ENCODE assay signal across 16 cellular contexts in genomic region chr9:94610181-94610591, GRCh38. TPM values are rescaled to one million over a fixed set of nuclear protein-coding genes. Genes with fewer than 3 reads are reported as not detected.
A peak's percentile ranks its signal among the peaks of the same experiment; 100 is the strongest.
DNase-seq lines count a peak whose midpoint lies in the region; ATAC-seq and TF ChIP-seq lines count a peak whose summit lies in the region.
"Had no signal": no experiment of that assay in that cellular context is flagged by ENCODE, and none has a peak within 500 bp of the region (broad histone marks: within the 10 kb centered on the region; RNA-seq: fewer than 3 reads in every experiment).

No MANE protein-coding gene starts in this region.

- H4K20me1 ChIP-seq in SK-N-SH (ENCODE audit: insufficient read depth) (no peaks in the 10 kb centered on the region), hepatocyte (ENCODE audit: insufficient read depth, poor library complexity, severe bottlenecking) (no peaks in the 10 kb centered on the region)

- H3K27ac Mint-ChIP-seq in type B pancreatic cell: peak overlapping the region; percentile 38

- H3K4me2 ChIP-seq in SK-N-SH: no peak overlapping the region
- no peak overlapping the region for H3K4me2 ChIP-seq in hepatocyte
- H3K4me2 ChIP-seq: PC-9 had no signal

- H3K9me3 Mint-ChIP-seq in type B pancreatic cell: no peaks in the 10 kb centered on the region

- H3K4me1 ChIP-seq in SK-N-SH (ENCODE audit: control insufficient read depth in 1 of 2, insufficient read depth in 2 of 2, low read depth in 1 of 2, low read length in 1 of 2) (peaks cover 0 to 45% of the 10 kb centered on the region in 2 experiments; a peak in 1 of 4 replicates), hepatocyte (ENCODE audit: insufficient read depth) (peaks cover 21% of the 10 kb centered on the region)

- TF ChIP-seq CTCF in SK-N-SH (IDR thresholded peaks at IDR 0.05) (no peak), hepatocyte (IDR thresholded peaks at IDR 0.05; ENCODE audit: poor library complexity) (no peak), type B pancreatic cell (conservative IDR thresholded peaks at IDR 0.05) (no peak)

- H3K36me3 ChIP-seq in SK-N-SH (replicated peaks in 1 of 2; ENCODE audit: control insufficient read depth in 1 of 2, insufficient read depth in 2 of 2, low read length in 1 of 2): no peaks in the 10 kb centered on the region
- H3K36me3 ChIP-seq in hepatocyte (replicated peaks; ENCODE audit: insufficient read depth, low read depth): no peaks in the 10 kb centered on the region

- 16% methylated on average over 6 of the region's 6 CpGs for WGBS in SK-N-SH (ENCODE audit: low lambda C conversion rate)
- WGBS in hepatocyte (ENCODE audit: low lambda C conversion rate, missing lambda C conversion rate): 53% methylated on average over 6 of the region's 6 CpGs

- peak; percentile 48 for TF ChIP-seq RAD21 in SK-N-SH (IDR thresholded peaks at IDR 0.05; ENCODE audit: low read length)

- DNase-seq in NCI-H82 (lab: John Stamatoyannopoulos, UW) (peak; percentile 61), SK-N-SH (peak; percentile 86), hepatocyte (ENCODE audit: low spot score) (no peak), type B pancreatic cell (ENCODE audit: extremely low spot score, unreplicated experiment) (no peak)
- no peak for DNase-seq in activated naive CD4-positive, alpha-beta T cell treated with anti-CD3 and anti-CD28 coated beads, Interleukin-2, amount 50 U/mL, for 16 hours
- DNase-seq: DMS79, KG1, MV-4-11, NCI-H187 treated with DMSO at 0.1 percent for 48 hours, NCI-H2227 treated with DMSO at 0.1 percent for 48 hours, NCI-H510A treated with DMSO at 0.1 percent for 48 hours, NCI-H774, PC-9 had no signal

- no peak for ATAC-seq in HG03135 (IDR thresholded peaks at IDR 0.05; ENCODE audit: unreplicated experiment)
- no peak for ATAC-seq in HG03045 (IDR thresholded peaks at IDR 0.05; ENCODE audit: unreplicated experiment)

- H3F3A ChIP-seq in SK-N-SH (replicated peaks; ENCODE audit: insufficient read depth): no peaks in the 10 kb centered on the region

- H3K36me3 Mint-ChIP-seq in type B pancreatic cell: no peaks in the 10 kb centered on the region

- H3K79me2 ChIP-seq in SK-N-SH (ENCODE audit: insufficient read depth) (no peaks in the 10 kb centered on the region), hepatocyte (no peaks in the 10 kb centered on the region)

- POLR2A ChIA-PET in SK-N-SH (lab: Yijun Ruan, JAX): interaction anchor here (0.6 to 1.2 kb wide), 3 partner anchors 22 to 307 kb away, joined by 3 to 4 read pairs (median 3); no protein-coding TSS in a partner anchor

- H3K4me3 Mint-ChIP-seq in type B pancreatic cell: peak overlapping the region; percentile 70

- H3K9me2 ChIP-seq in SK-N-SH (no peaks in the 10 kb centered on the region), hepatocyte (replicated peaks; ENCODE audit: insufficient read depth) (no peaks in the 10 kb centered on the region)

- H3K4me3 ChIP-seq in SK-N-SH (ENCODE audit: low read depth in 2 of 2, low read length in 1 of 2) (no peak overlapping the region), hepatocyte (no peak overlapping the region)
- H3K4me3 ChIP-seq: PC-9 had no signal

- peaks cover 4% of the 10 kb centered on the region; the same call in 1 of the 2 replicates for H3K27me3 ChIP-seq in SK-N-SH (ENCODE audit: insufficient read depth)
- no peaks in the 10 kb centered on the region for H3K27me3 ChIP-seq in hepatocyte

- H3K27ac ChIP-seq in SK-N-SH (ENCODE audit: low read depth in 2 of 2, low read length in 1 of 2) (peak overlapping the region in 1 of 2 experiments; percentile 97; a peak in 2 of 4 replicates), hepatocyte (peak overlapping the region; percentile 83)
- H3K27ac ChIP-seq: C4-2B, PC-9 had no signal

- TF ChIP-seq EP300 in SK-N-SH (IDR thresholded peaks at IDR 0.05; ENCODE audit: borderline replicate concordance in 1 of 2, low read depth in 1 of 2, low read length in 1 of 2): peak in 1 of 2 experiments; percentile 99; a peak in 2 of 4 replicates

- CTCF ChIA-PET in SK-N-SH (lab: Yijun Ruan, JAX): interaction anchor here (1.0 to 1.4 kb wide), 4 partner anchors 58 to 522 kb away, joined by 3 to 5 read pairs (median 3); no protein-coding TSS in a partner anchor

- H2AFZ ChIP-seq in SK-N-SH (ENCODE audit: low read depth): no peak overlapping the region
- H2AFZ ChIP-seq in hepatocyte: no peak overlapping the region
- H2AFZ ChIP-seq: PC-9 had no signal

- peaks cover 21% of the 10 kb centered on the region for H3K4me1 Mint-ChIP-seq in type B pancreatic cell (ENCODE audit: unreplicated experiment)

- peaks cover 3% of the 10 kb centered on the region for H3K27me3 Mint-ChIP-seq in type B pancreatic cell

- no peak overlapping the region for H3K9ac ChIP-seq in SK-N-SH

- H3K9me3 ChIP-seq in SK-N-SH: no peaks in the 10 kb centered on the region
- H3K9me3 ChIP-seq in hepatocyte (ENCODE audit: low read depth): no peaks in the 10 kb centered on the region

TF ChIP-seq in SK-N-SH, 30 proteins besides CTCF, POLR2A, EP300 and RAD21 (continues in another document):
- TF ChIP-seq, protein P1, sequence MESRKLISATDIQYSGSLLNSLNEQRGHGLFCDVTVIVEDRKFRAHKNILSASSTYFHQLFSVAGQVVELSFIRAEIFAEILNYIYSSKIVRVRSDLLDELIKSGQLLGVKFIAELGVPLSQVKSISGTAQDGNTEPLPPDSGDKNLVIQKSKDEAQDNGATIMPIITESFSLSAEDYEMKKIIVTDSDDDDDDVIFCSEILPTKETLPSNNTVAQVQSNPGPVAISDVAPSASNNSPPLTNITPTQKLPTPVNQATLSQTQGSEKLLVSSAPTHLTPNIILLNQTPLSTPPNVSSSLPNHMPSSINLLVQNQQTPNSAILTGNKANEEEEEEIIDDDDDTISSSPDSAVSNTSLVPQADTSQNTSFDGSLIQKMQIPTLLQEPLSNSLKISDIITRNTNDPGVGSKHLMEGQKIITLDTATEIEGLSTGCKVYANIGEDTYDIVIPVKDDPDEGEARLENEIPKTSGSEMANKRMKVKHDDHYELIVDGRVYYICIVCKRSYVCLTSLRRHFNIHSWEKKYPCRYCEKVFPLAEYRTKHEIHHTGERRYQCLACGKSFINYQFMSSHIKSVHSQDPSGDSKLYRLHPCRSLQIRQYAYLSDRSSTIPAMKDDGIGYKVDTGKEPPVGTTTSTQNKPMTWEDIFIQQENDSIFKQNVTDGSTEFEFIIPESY (IDR thresholded peaks at IDR 0.05; ENCODE audit: borderline replicate concordance, low read depth): no peak
- TF ChIP-seq RXRA (IDR thresholded peaks at IDR 0.05; ENCODE audit: borderline replicate concordance, low read depth): no peak
- no peak for TF ChIP-seq MEF2A (IDR thresholded peaks at IDR 0.05; ENCODE audit: borderline replicate concordance, low read depth)
- TF ChIP-seq EZH2phosphoT487 (IDR thresholded peaks at IDR 0.05; ENCODE audit: borderline replicate concordance, low read depth): no peak
- TF ChIP-seq SIN3A (IDR thresholded peaks at IDR 0.05; ENCODE audit: borderline replicate concordance, low read depth, low read length): no peak
- TF ChIP-seq PBX3 (IDR thresholded peaks at IDR 0.05): no peak
- no peak for TF ChIP-seq USF1 (IDR thresholded peaks at IDR 0.05; ENCODE audit: borderline replicate concordance, low read depth)

RNA-seq across cellular contexts. Expression of gene FBP2, which starts 16.6 kb away (rescaled TPM):
- polyA plus RNA-seq in SK-N-SH (2012; rRNA removed) (not detected in 2 replicates), hepatocyte (0.30 and 0.74 TPM in 2 replicates)
- polyA plus RNA-seq in SK-N-SH (2012; cell fraction: cytosol; rRNA removed): not detected in 2 replicates
- not detected in 2 replicates for polyA plus RNA-seq in SK-N-SH (2012; cell fraction: nucleus; rRNA removed)
- total RNA-seq in hepatocyte (0.20 TPM in 1 of 2 replicates, not detected in the other), type B pancreatic cell (ENCODE audit: low replicate concordance) (not detected in 2 replicates)
- total RNA-seq: PC-9 had no signal

RNA-seq across cellular contexts. Expression of gene FBP1, which starts 29.1 kb away (rescaled TPM):
- polyA plus RNA-seq in SK-N-SH (2012; rRNA removed): 0.19 TPM in 1 of 2 replicates, not detected in the other
- 0.12 and 0.20 TPM in 2 replicates for polyA plus RNA-seq in SK-N-SH (2012; cell fraction: cytosol; rRNA removed)
- polyA plus RNA-seq in SK-N-SH (2012; cell fraction: nucleus; rRNA removed): 0.15 and 0.28 TPM in 2 replicates
- 24.0 and 31.2 TPM in 2 replicates for total RNA-seq in hepatocyte
- 38.4 and 65.3 TPM in 2 replicates for polyA plus RNA-seq in hepatocyte
- 25.9 and 35.9 TPM in 2 replicates for total RNA-seq in type B pancreatic cell (ENCODE audit: low replicate concordance)

RNA-seq across cellular contexts. Expression of gene PCAT7, which starts 55.3 kb away (rescaled TPM):
- polyA plus RNA-seq in SK-N-SH (2012; rRNA removed): 0.03 TPM in 1 of 2 replicates, not detected in the other
- polyA plus RNA-seq in SK-N-SH (2012; cell fraction: cytosol; rRNA removed): 0.01 TPM in 1 of 2 replicates, not detected in the other
- not detected in 2 replicates for polyA plus RNA-seq in SK-N-SH (2012; cell fraction: nucleus; rRNA removed)
- 12.8 and 15.5 TPM in 2 replicates for total RNA-seq in hepatocyte
- polyA plus RNA-seq in hepatocyte: 9.6 and 11.3 TPM in 2 replicates
- 10.0 and 14.7 TPM in 2 replicates for total RNA-seq in type B pancreatic cell (ENCODE audit: low replicate concordance)

Comparison
In these comparisons a context has a peak if more than half of its experiments do, and no peak if none do; other contexts are left out.
1. DNase-seq: peak in NCI-H82 (single experiment) and SK-N-SH (single experiment); none in hepatocyte (single experiment), type B pancreatic cell (single experiment) and activated naive CD4-positive, alpha-beta T cell treated with anti-CD3 and anti-CD28 coated beads, Interleukin-2, amount 50 U/mL, for 16 hours (single experiment).